ENCODE assay signal across 16 cellular contexts in genomic region chr5:174806729-174807128, GRCh38.
A peak's percentile ranks its signal among the peaks of the same experiment; 100 is the strongest.
DNase-seq lines count a peak whose midpoint lies in the region; ATAC-seq lines count a peak whose summit lies in the region.
"Had no signal": no experiment of that assay in that cellular context is flagged by ENCODE, and none has a peak within 500 bp of the region (broad histone marks: within the 10 kb centered on the region; RNA-seq: fewer than 3 reads in every experiment).

No MANE protein-coding gene starts in this region.

- H3K27me3 ChIP-seq in mesendoderm (ENCODE audit: insufficient read depth, low read length, poor library complexity) (no peaks in the 10 kb centered on the region), trophoblast cell (ENCODE audit: insufficient read depth, low read length) (no peaks in the 10 kb centered on the region)

- no peak overlapping the region for H2AFZ ChIP-seq in trophoblast cell (ENCODE audit: insufficient read depth, low read length, poor library complexity)
- H2AFZ ChIP-seq: GM23248 had no signal

- no peak overlapping the region for H3K9ac ChIP-seq in mesendoderm (ENCODE audit: low read length)
- peak overlapping the region; percentile 64 for H3K9ac ChIP-seq in trophoblast cell (ENCODE audit: low read length)
- H3K9ac ChIP-seq: GM23248 had no signal

- H3K14ac ChIP-seq in trophoblast cell (ENCODE audit: low read length), result no peak overlapping the region

- H2BK15ac ChIP-seq in mesendoderm (replicated peaks; ENCODE audit: low read depth), result no peak overlapping the region

- H3K4me2 ChIP-seq in mesendoderm (ENCODE audit: low read length), result no peak overlapping the region
- no peak overlapping the region for H3K4me2 ChIP-seq in trophoblast cell (ENCODE audit: low read length)

- no peak overlapping the region for H3K56ac ChIP-seq in mesendoderm (ENCODE audit: low read length)

- H3K36me3 ChIP-seq in mesendoderm (ENCODE audit: control insufficient read depth, insufficient read depth, low read length) (no peaks in the 10 kb centered on the region), trophoblast cell (ENCODE audit: control insufficient read depth in 1 of 2, insufficient read depth in 2 of 2, low read length in 2 of 2) (no peaks in the 10 kb centered on the region)

- H4K8ac ChIP-seq in mesendoderm (ENCODE audit: low read depth, low read length), result no peak overlapping the region
- H4K8ac ChIP-seq in trophoblast cell (ENCODE audit: low read depth, low read length), result no peak overlapping the region

- no peak overlapping the region for H2AK5ac ChIP-seq in mesendoderm (ENCODE audit: low read length)
- no peak overlapping the region for H2AK5ac ChIP-seq in trophoblast cell (ENCODE audit: low read length)

- H4K5ac ChIP-seq in mesendoderm (ENCODE audit: low read length), result no peak overlapping the region

- H2BK5ac ChIP-seq in mesendoderm (ENCODE audit: low read length) (no peak overlapping the region), trophoblast cell (ENCODE audit: low read depth, low read length, poor library complexity) (no peak overlapping the region)

- H2BK120ac ChIP-seq in mesendoderm (ENCODE audit: low read depth, low read length), result peak overlapping the region; percentile 75
- H2BK120ac ChIP-seq in trophoblast cell (ENCODE audit: insufficient read depth, low read length, poor library complexity), result no peak overlapping the region

- H3K9me3 ChIP-seq in trophoblast cell (ENCODE audit: insufficient read depth, low read depth, low read length), result peaks cover 5% of the 10 kb centered on the region

- DNase-seq in OCI-M1 (lab: John Stamatoyannopoulos, UW) (peak; percentile 23), mesendoderm (no peak), trophoblast cell (no peak), NCI-H1105 treated with DMSO at 0.1 percent for 48 hours (lab: John Stamatoyannopoulos, UW) (no peak), left colon (no peak)
- DNase-seq: C1 segment of cervical spinal cord; Calu3; CD4-positive, alpha-beta memory T cell; COR-L47; DMS53; DMS79 treated with DMSO at 0.1 percent for 48 hours; GF-D8; GM23248; H7; HCEC 1CT had no signal

- H4K12ac ChIP-seq in trophoblast cell (ENCODE audit: low read depth, low read length), result no peak overlapping the region

- H3K27ac ChIP-seq in mesendoderm (ENCODE audit: low read depth, low read length) (no peak overlapping the region), trophoblast cell (ENCODE audit: low read depth, low read length) (no peak overlapping the region)
- H3K27ac ChIP-seq: GM23248 had no signal

- H3K4ac ChIP-seq in mesendoderm (ENCODE audit: low read depth, low read length) (no peak overlapping the region), trophoblast cell (ENCODE audit: low read depth, low read length) (no peak overlapping the region)

- H4K91ac ChIP-seq in trophoblast cell (ENCODE audit: low read depth, low read length), result no peak overlapping the region

- H3K79me1 ChIP-seq in mesendoderm (ENCODE audit: low read length) (no peaks in the 10 kb centered on the region), trophoblast cell (ENCODE audit: low read length) (no peaks in the 10 kb centered on the region)

- H3K4me1 ChIP-seq in mesendoderm (ENCODE audit: control insufficient read depth, low read depth, low read length) (no peaks in the 10 kb centered on the region), trophoblast cell (ENCODE audit: control insufficient read depth in 1 of 2, insufficient read depth in 2 of 2, low read length in 2 of 2) (no peaks in the 10 kb centered on the region)

- H3K18ac ChIP-seq in mesendoderm (ENCODE audit: low read length) (no peak overlapping the region), trophoblast cell (ENCODE audit: low read length) (no peak overlapping the region)

- WGBS in mesendoderm (ENCODE audit: extremely low coverage, insufficient coverage, low lambda C conversion rate), result no CpG with 5 or more reads among the region's 5 CpGs
- no CpG with 5 or more reads among the region's 5 CpGs for WGBS in trophoblast cell (ENCODE audit: extremely low coverage, insufficient coverage, insufficient read length)

- no peak overlapping the region for H3K4me3 ChIP-seq in mesendoderm (ENCODE audit: low read length)
- H3K4me3 ChIP-seq in trophoblast cell (ENCODE audit: low read depth, low read length), result no peak overlapping the region
- H3K4me3 ChIP-seq: GM23248 had no signal

- ATAC-seq in HG03432 (IDR thresholded peaks at IDR 0.05; ENCODE audit: unreplicated experiment), result no peak
- ATAC-seq in left colon, result no peak

- H3K79me2 ChIP-seq in mesendoderm (ENCODE audit: control insufficient read depth, insufficient read depth, low read length) (no peaks in the 10 kb centered on the region), trophoblast cell (ENCODE audit: control insufficient read depth, insufficient read depth, low read length, poor library complexity) (no peaks in the 10 kb centered on the region)

- H2BK12ac ChIP-seq in trophoblast cell (ENCODE audit: low read length), result no peak overlapping the region

- H3K23ac ChIP-seq in mesendoderm (ENCODE audit: low read length) (no peak overlapping the region), trophoblast cell (ENCODE audit: low read length) (no peak overlapping the region)

- intact Hi-C loops in left colon (cut with DNase I, micrococcal nuclease), result no loop called here
